In genomic region chr9:33155393-33155792, GRCh38 we compare ENCODE assay signal across 15 cellular contexts. TPM values are rescaled to one million over a fixed set of nuclear protein-coding genes. Genes with fewer than 3 reads are reported as not detected.
DNase-seq lines count a peak whose midpoint lies in the region; ATAC-seq and TF ChIP-seq lines count a peak whose summit lies in the region.
"Had no signal": no experiment of that assay in that cellular context is flagged by ENCODE, and none has a peak within 500 bp of the region (broad histone marks: within the 10 kb centered on the region; RNA-seq: fewer than 3 reads in every experiment).

No MANE protein-coding gene starts in this region.

- intact Hi-C loops in psoas muscle (cut with DNase I), result no loop called here

- H3F3A ChIP-seq in SK-N-SH (replicated peaks; ENCODE audit: insufficient read depth), result peaks cover 42% of the 10 kb centered on the region

- DNase-seq in SK-N-SH (no peak), psoas muscle (no peak), DMS 273 (lab: John Stamatoyannopoulos, UW; ENCODE audit: unreplicated experiment) (no peak), NCI-H446 treated with DMSO at 0.1 percent for 48 hours (lab: John Stamatoyannopoulos, UW) (no peak)
- DNase-seq in central memory CD8-positive, alpha-beta T cell (ENCODE audit: low spot score in 2 of 2), result no peak
- DNase-seq: activated T-cell treated with anti-CD3 and anti-CD28 coated beads, Interleukin-2, amount 50 U/mL, for 1 hour; NCI-H1105; NCI-H82; occipital lobe; stimulated activated naive CD8-positive, alpha-beta T cell treated with anti-CD3 and anti-CD28 coated beads, Interleukin-15, Interleukin-2, amounts not matched to agents 100 U/mL and 50 U/mL, for 24 hours; T-helper 9 cell had no signal

- CTCF ChIA-PET in SK-N-SH (lab: Yijun Ruan, JAX), result no interaction called here

- H3K36me3 Mint-ChIP-seq in central memory CD8-positive, alpha-beta T cell (ENCODE audit: insufficient read depth), result peaks cover 28% of the 10 kb centered on the region

- no peak overlapping the region for H2AFZ ChIP-seq in SK-N-SH (ENCODE audit: low read depth)
- H2AFZ ChIP-seq in OCI-LY3 (ENCODE audit: low read depth, low read length), result no peak overlapping the region

- TF ChIP-seq EP300 in SK-N-SH (IDR thresholded peaks at IDR 0.05; ENCODE audit: borderline replicate concordance in 1 of 2, low read depth in 1 of 2, low read length in 1 of 2), result no peak

- H3K27me3 Mint-ChIP-seq in central memory CD8-positive, alpha-beta T cell, result no peaks in the 10 kb centered on the region

- H4K20me1 ChIP-seq in SK-N-SH (ENCODE audit: insufficient read depth) (0 out of 2 replicates have a peak, but pooled peaks cover 5% of the 10 kb centered on the region), OCI-LY3 (ENCODE audit: insufficient read depth, low read length) (peaks cover 59% of the 10 kb centered on the region)

- H3K4me3 Mint-ChIP-seq in central memory CD8-positive, alpha-beta T cell, result peak overlapping the region; percentile 68

- TF ChIP-seq CTCF in SK-N-SH (IDR thresholded peaks at IDR 0.05) (no peak), OCI-LY3 (IDR thresholded peaks at IDR 0.05; ENCODE audit: low read depth, low read length) (no peak), psoas muscle (IDR thresholded peaks at IDR 0.05) (no peak)

- peaks cover 85% of the 10 kb centered on the region for H3K4me1 Mint-ChIP-seq in central memory CD8-positive, alpha-beta T cell

- H3K9me3 Mint-ChIP-seq in central memory CD8-positive, alpha-beta T cell, result no peaks in the 10 kb centered on the region

- no peak for TF ChIP-seq RAD21 in SK-N-SH (IDR thresholded peaks at IDR 0.05; ENCODE audit: low read length)

- H3K9ac ChIP-seq in SK-N-SH, result no peak overlapping the region
- H3K9ac ChIP-seq in OCI-LY3 (ENCODE audit: low read length), result no peak overlapping the region

- ATAC-seq in SK-N-SH treated with all-trans-retinoic acid at 6 μM for 48 hours (no peak), psoas muscle (no peak), GM18498 (IDR thresholded peaks at IDR 0.05; ENCODE audit: unreplicated experiment) (no peak)
- ATAC-seq in central memory CD8-positive, alpha-beta T cell (replicated peaks; ENCODE audit: extremely low read depth, poor library complexity, severe bottlenecking), result no peak
- ATAC-seq: A549; stimulated activated naive CD8-positive, alpha-beta T cell treated with anti-CD3 and anti-CD28 coated beads, Interleukin-15, Interleukin-2, amounts not matched to agents 100 U/mL and 50 U/mL, for 24 hours had no signal

- H3K4me3 ChIP-seq in SK-N-SH (ENCODE audit: low read depth in 2 of 2, low read length in 1 of 2), result no peak overlapping the region
- H3K4me3 ChIP-seq in OCI-LY3 (ENCODE audit: low read length), result no peak overlapping the region
- no peak overlapping the region for H3K4me3 ChIP-seq in psoas muscle
- H3K4me3 ChIP-seq: A549 had no signal

- POLR2A ChIA-PET in SK-N-SH (lab: Yijun Ruan, JAX), result no interaction called here

- peaks cover 35 to 49% of the 10 kb centered on the region in 2 experiments for H3K4me1 ChIP-seq in SK-N-SH (ENCODE audit: control insufficient read depth in 1 of 2, insufficient read depth in 2 of 2, low read depth in 1 of 2, low read length in 1 of 2)
- H3K4me1 ChIP-seq in OCI-LY3 (ENCODE audit: low read length), result peaks cover 94% of the 10 kb centered on the region
- peaks cover 81% of the 10 kb centered on the region for H3K4me1 ChIP-seq in psoas muscle

- H3K36me3 ChIP-seq in SK-N-SH (replicated peaks in 1 of 2; ENCODE audit: control insufficient read depth in 1 of 2, insufficient read depth in 2 of 2, low read length in 1 of 2) (no peaks in the 10 kb centered on the region), OCI-LY3 (replicated peaks; ENCODE audit: low read depth, low read length) (peaks cover 15% of the 10 kb centered on the region), psoas muscle (ENCODE audit: insufficient read depth in 1 of 2, low read depth in 1 of 2) (no peaks in the 10 kb centered on the region)

- H3K4me2 ChIP-seq in SK-N-SH (no peak overlapping the region), OCI-LY3 (ENCODE audit: low read length) (no peak overlapping the region)
- H3K4me2 ChIP-seq: A549 had no signal

- H3K9me2 ChIP-seq in SK-N-SH, result no peaks in the 10 kb centered on the region

- H3K27ac ChIP-seq in SK-N-SH (ENCODE audit: low read depth in 2 of 2, low read length in 1 of 2) (no peak overlapping the region), OCI-LY3 (ENCODE audit: low read length) (peak overlapping the region; percentile 87), psoas muscle (peak overlapping the region; percentile 12)

- H3K9me3 ChIP-seq in SK-N-SH (no peaks in the 10 kb centered on the region), OCI-LY3 (ENCODE audit: insufficient read depth, low read length) (no peaks in the 10 kb centered on the region), psoas muscle (no peaks in the 10 kb centered on the region)
- H3K9me3 ChIP-seq: A549 had no signal

- H3K27me3 ChIP-seq in SK-N-SH (ENCODE audit: insufficient read depth) (no peaks in the 10 kb centered on the region), OCI-LY3 (ENCODE audit: low read depth, low read length) (no peaks in the 10 kb centered on the region), psoas muscle (ENCODE audit: insufficient read depth in 3 of 3, low read length in 2 of 3) (no peaks in the 10 kb centered on the region)

- H3K79me2 ChIP-seq in SK-N-SH (ENCODE audit: insufficient read depth), result peaks cover 93% of the 10 kb centered on the region
- H3K79me2 ChIP-seq in OCI-LY3 (ENCODE audit: low read length), result peaks cover 99% of the 10 kb centered on the region

- peak overlapping the region; percentile 86 for H3K27ac Mint-ChIP-seq in central memory CD8-positive, alpha-beta T cell (ENCODE audit: low read depth)

- 78% methylated on average over 4 of the region's 4 CpGs for WGBS in SK-N-SH (ENCODE audit: low lambda C conversion rate)
- WGBS in psoas muscle, 3 donors, result 71 to 74% (median 73%) methylated on average over 4 of the region's 4 CpGs

TF ChIP-seq in SK-N-SH, 30 proteins besides CTCF, POLR2A, EP300 and RAD21:
- peak; percentile 31; the same call in 1 of the 2 replicates for TF ChIP-seq NFIC (IDR thresholded peaks at IDR 0.05; ENCODE audit: borderline replicate concordance)
- no peak; the same call in 1 of the 2 replicates for TF ChIP-seq PBX3 (IDR thresholded peaks at IDR 0.05)
- no peak for TF ChIP-seq USF1 (IDR thresholded peaks at IDR 0.05; ENCODE audit: borderline replicate concordance, low read depth)

TF ChIP-seq in SK-N-SH treated with all-trans-retinoic acid at 6 μM for 48 hours, 23 proteins besides CTCF, POLR2A, EP300 and RAD21:
- TF ChIP-seq SNAI2 (CRISPR knock-in tag; IDR thresholded peaks at IDR 0.05) (no peak), ZNF565 (CRISPR knock-in tag; conservative IDR thresholded peaks at IDR 0.05; ENCODE audit: low read depth) (no peak), PPARA (CRISPR knock-in tag; IDR thresholded peaks at IDR 0.05; ENCODE audit: borderline replicate concordance) (no peak)

RNA-seq across cellular contexts. Expression of gene B4GALT1, which starts 11.7 kb away (rescaled TPM):
- polyA plus RNA-seq in SK-N-SH (2012; rRNA removed) (36.2 and 36.3 TPM in 2 replicates), psoas muscle (10 to 100 TPM; 13.0 to 21.9 (median 17.8) TPM)
- 31.2 and 34.8 TPM in 2 replicates for polyA plus RNA-seq in SK-N-SH (2012; cell fraction: cytosol; rRNA removed)
- polyA plus RNA-seq in SK-N-SH (2012; cell fraction: nucleus; rRNA removed), result 16.2 and 21.7 TPM in 2 replicates
- total RNA-seq in psoas muscle, result 10 to 100 TPM; 22.3 to 28.1 (median 24.4) TPM

Comparison
In these comparisons a context has a peak if more than half of its experiments do, and no peak if none do; other contexts are left out.
1. H3K27ac ChIP-seq: peak in OCI-LY3 (single experiment) and psoas muscle (single experiment); none in SK-N-SH (0 of 2).